In the genomic region with DNA sequence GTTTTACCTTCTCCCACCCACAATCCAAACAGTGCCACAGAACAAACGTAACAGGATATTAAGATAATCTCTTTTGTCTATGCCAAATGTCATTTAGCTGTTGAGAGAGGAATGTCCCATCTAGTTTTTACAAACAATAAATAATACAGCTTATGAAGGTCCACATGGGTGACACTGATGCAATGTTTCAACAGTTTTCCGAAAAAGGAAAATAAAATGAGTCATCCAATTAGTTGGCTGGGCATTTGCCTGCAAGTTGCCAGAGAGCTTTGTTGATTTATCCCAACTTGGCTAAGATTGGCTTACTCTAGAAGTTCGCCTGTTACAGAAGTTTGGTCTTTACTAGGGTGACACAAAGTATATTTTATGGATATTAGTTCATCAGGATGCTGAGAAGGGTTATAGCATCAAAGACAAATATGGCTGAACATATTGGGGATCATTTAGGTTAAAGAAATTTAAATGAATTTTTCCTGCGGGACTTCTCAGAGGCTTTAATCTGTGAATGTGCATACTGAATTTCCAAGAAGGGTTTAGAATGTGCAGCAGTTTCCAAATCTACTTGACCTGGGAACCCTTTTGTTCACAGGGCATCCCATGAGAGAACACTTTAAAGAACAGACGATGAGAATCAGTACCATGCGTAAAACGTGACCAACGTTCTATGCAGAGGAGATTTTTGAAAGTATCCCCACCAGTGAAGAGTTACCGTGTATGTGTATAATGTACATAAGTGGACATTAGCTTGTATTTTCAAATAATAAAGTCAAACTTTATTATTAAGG, we compare ENCODE assay signal across 9 cellular contexts.
A peak's percentile ranks its signal among the peaks of the same experiment; 100 is the strongest.
DNase-seq lines count a peak whose midpoint lies in the region; ATAC-seq and TF ChIP-seq lines count a peak whose summit lies in the region.
"Had no signal": no experiment of that assay in that cellular context is flagged by ENCODE, and none has a peak within 500 bp of the region (broad histone marks: within the 10 kb centered on the region; RNA-seq: fewer than 3 reads in every experiment).

No MANE protein-coding gene starts in this region.

- POLR2A ChIA-PET in GM10248 (lab: Yijun Ruan, JAX) = no interaction called here

- DNase-seq in EL = peak; percentile 85
- peak; percentile 41 for DNase-seq in RKO (ENCODE audit: low spot score)
- DNase-seq in fibroblast of peridontal ligament (ENCODE audit: extremely low read depth) = peak; percentile 91
- peak; percentile 45 for DNase-seq in pons (ENCODE audit: low spot score)
- no peak for DNase-seq in activated gamma-delta T cell treated with Interleukin-2 at 50 U/mL for 16 hours
- no peak for DNase-seq in GM10248 (ENCODE audit: extremely low spot score)
- DNase-seq: activated CD4-positive, alpha-beta T cell treated with anti-CD3 and anti-CD28 coated beads for 36 hours had no signal

- no peak for TF ChIP-seq CTCF in GM10248 (IDR thresholded peaks at IDR 0.05; ENCODE audit: control extremely low read depth, extremely low read depth, low read depth, missing control alignments)

- CTCF ChIA-PET in GM10248 (lab: Yijun Ruan, JAX) = interaction anchor here (1.0 to 3.1 kb wide), 8 partner anchors 9 to 61 kb away, joined by 3 to 12 read pairs (median 4); no protein-coding TSS in a partner anchor

- ATAC-seq in HG02798 (IDR thresholded peaks at IDR 0.05; ENCODE audit: poor library complexity, unreplicated experiment) (no peak), GM19395 (IDR thresholded peaks at IDR 0.05; ENCODE audit: unreplicated experiment) (no peak)

Comparison
In these comparisons a context has a peak if more than half of its experiments do, and no peak if none do; other contexts are left out.
1. DNase-seq: peak in EL (single experiment), RKO (single experiment), fibroblast of peridontal ligament (single experiment) and pons (single experiment); none in activated gamma-delta T cell treated with Interleukin-2 at 50 U/mL for 16 hours (single experiment) and GM10248 (single experiment).